17 cellular contexts compared by ENCODE assay signal in genomic region chr7:68488366-68489060, GRCh38.
DNase-seq lines count a peak whose midpoint lies in the region; ATAC-seq and TF ChIP-seq lines count a peak whose summit lies in the region.
"Had no signal": no experiment of that assay in that cellular context is flagged by ENCODE, and none has a peak within 500 bp of the region (broad histone marks: within the 10 kb centered on the region; RNA-seq: fewer than 3 reads in every experiment).

No MANE protein-coding gene starts in this region.

- intact Hi-C loops in adrenal gland (cut with DNase I): no loop called here

- no peak overlapping the region for H3K27ac ChIP-seq in adrenal gland
- H3K27ac ChIP-seq in substantia nigra (ENCODE audit: low read depth, low read length, poor library complexity, severe bottlenecking): no peak overlapping the region
- H3K27ac ChIP-seq: 22Rv1 had no signal

- H3K4me3 Mint-ChIP-seq in stimulated activated naive CD8-positive, alpha-beta T cell treated with anti-CD3 and anti-CD28 coated beads, Interleukin-15, amount 100 ng/mL, for 72 hours: no peak overlapping the region
- H3K4me3 Mint-ChIP-seq: B cell; CD4-positive, alpha-beta memory T cell had no signal

- H3K27me3 ChIP-seq in adrenal gland: no peaks in the 10 kb centered on the region

- no peak overlapping the region for H3K27ac Mint-ChIP-seq in stimulated activated naive CD8-positive, alpha-beta T cell treated with anti-CD3 and anti-CD28 coated beads, Interleukin-15, amount 100 ng/mL, for 72 hours
- H3K27ac Mint-ChIP-seq: B cell; CD4-positive, alpha-beta memory T cell had no signal

- H3K9me3 ChIP-seq in adrenal gland (replicated peaks in 1 of 3): no peaks in the 10 kb centered on the region

- H3K36me3 ChIP-seq in adrenal gland (replicated peaks in 1 of 2): no peaks in the 10 kb centered on the region

- no peak for TF ChIP-seq POLR2A in adrenal gland (IDR thresholded peaks at IDR 0.05)

- H3K4me3 ChIP-seq in adrenal gland: no peak overlapping the region

- no peak for DNase-seq in stimulated activated naive CD8-positive, alpha-beta T cell treated with anti-CD3 and anti-CD28 coated beads, Interleukin-15, Interleukin-2, amounts not matched to agents 100 U/mL and 50 U/mL, for 24 hours
- DNase-seq in stimulated activated naive CD8-positive, alpha-beta T cell treated with anti-CD3 and anti-CD28 coated beads, Interleukin-15, amount 100 ng/mL, for 72 hours: no peak
- DNase-seq in NCI-H69 (lab: John Stamatoyannopoulos, UW): peak; percentile 69
- peak in 4 of 7 donors; percentile 4 to 18 (median 14) for DNase-seq in adrenal gland
- no peak for DNase-seq in SIG-M5 (lab: John Stamatoyannopoulos, UW)
- no peak for DNase-seq in substantia nigra (lab: John Stamatoyannopoulos, UW)
- no peak for DNase-seq in stimulated activated CD4-positive, alpha-beta T cell treated with anti-CD3 and anti-CD28 coated beads, Interleukin-2, amount 100 ng/mL, for 48 hours
- DNase-seq: CD4-positive, alpha-beta memory T cell; GF-D8; KBM-7; NCI-H1436; NCI-H446 treated with DMSO at 0.1 percent for 48 hours; SHP77 had no signal

- H3K4me1 ChIP-seq in adrenal gland (replicated peaks in 1 of 2): no peaks in the 10 kb centered on the region

- no peaks in the 10 kb centered on the region for H3K27me3 Mint-ChIP-seq in stimulated activated naive CD8-positive, alpha-beta T cell treated with anti-CD3 and anti-CD28 coated beads, Interleukin-15, amount 100 ng/mL, for 72 hours
- H3K27me3 Mint-ChIP-seq: B cell; CD4-positive, alpha-beta memory T cell had no signal

- no peaks in the 10 kb centered on the region for H3K4me1 Mint-ChIP-seq in stimulated activated naive CD8-positive, alpha-beta T cell treated with anti-CD3 and anti-CD28 coated beads, Interleukin-15, amount 100 ng/mL, for 72 hours
- H3K4me1 Mint-ChIP-seq: B cell; CD4-positive, alpha-beta memory T cell had no signal

- TF ChIP-seq CTCF in adrenal gland (IDR thresholded peaks at IDR 0.05): no peak

- 60 to 79% (median 67%) methylated on average over 5 to 7 of the region's 7 CpGs for WGBS in adrenal gland, 4 donors

- ATAC-seq in stimulated activated naive CD8-positive, alpha-beta T cell treated with anti-CD3 and anti-CD28 coated beads, Interleukin-15, Interleukin-2, amounts not matched to agents 100 U/mL and 50 U/mL, for 24 hours: peak; percentile 36
- no peak for ATAC-seq in stimulated activated naive CD8-positive, alpha-beta T cell treated with anti-CD3 and anti-CD28 coated beads, Interleukin-15, amount 100 ng/mL, for 72 hours
- ATAC-seq in GM18870 (IDR thresholded peaks at IDR 0.05; ENCODE audit: unreplicated experiment): no peak
- ATAC-seq: Panc1 had no signal

- H3K9me3 Mint-ChIP-seq in stimulated activated naive CD8-positive, alpha-beta T cell treated with anti-CD3 and anti-CD28 coated beads, Interleukin-15, amount 100 ng/mL, for 72 hours: peaks cover 7 to 9% of the 10 kb centered on the region in 2 donors

Comparison
In these comparisons a context has a peak if more than half of its experiments do, and no peak if none do; other contexts are left out.
1. DNase-seq: peak in NCI-H69 (single experiment) and adrenal gland (4 of 7); none in stimulated activated naive CD8-positive, alpha-beta T cell treated with anti-CD3 and anti-CD28 coated beads, Interleukin-15, Interleukin-2, amounts not matched to agents 100 U/mL and 50 U/mL, for 24 hours (single experiment), stimulated activated naive CD8-positive, alpha-beta T cell treated with anti-CD3 and anti-CD28 coated beads, Interleukin-15, amount 100 ng/mL, for 72 hours (0 of 2), SIG-M5 (single experiment), substantia nigra (0 of 49) and stimulated activated CD4-positive, alpha-beta T cell treated with anti-CD3 and anti-CD28 coated beads, Interleukin-2, amount 100 ng/mL, for 48 hours (0 of 2).